Comparison of ENCODE assay signal across 27 cellular contexts in the genomic region with DNA sequence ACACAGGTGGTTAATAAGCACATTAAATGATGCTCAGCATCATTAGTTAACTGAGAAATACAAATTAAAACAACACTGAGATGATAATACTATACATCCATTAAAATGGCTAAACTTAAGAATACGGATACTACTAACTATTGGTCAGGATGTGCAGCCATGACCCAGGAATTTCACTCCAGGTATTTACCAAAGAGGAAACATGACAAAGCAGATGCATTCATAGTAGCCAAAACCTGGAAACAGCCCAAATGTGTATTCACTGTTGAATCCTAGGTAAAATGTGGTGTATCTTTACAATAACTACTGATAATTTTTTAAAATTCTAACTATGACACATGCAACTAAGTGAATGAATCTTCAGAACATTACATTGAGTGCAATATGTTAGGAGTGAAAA.
DNase-seq lines count a peak whose midpoint lies in the region; ATAC-seq, FAIRE-seq and TF ChIP-seq lines count a peak whose summit lies in the region.
"Had no signal": no experiment of that assay in that cellular context is flagged by ENCODE, and none has a peak within 500 bp of the region (broad histone marks: within the 10 kb centered on the region; RNA-seq: fewer than 3 reads in every experiment).

No MANE protein-coding gene starts in this region.

- H3K4me1 ChIP-seq in CD4-positive, CD25-positive, alpha-beta regulatory T cell (ENCODE audit: control insufficient read depth, insufficient read depth, low read length, poor library complexity, severe bottlenecking) = peaks cover 17% of the 10 kb centered on the region
- H3K4me1 ChIP-seq in Caco-2 (no peaks in the 10 kb centered on the region), BE2C (no peaks in the 10 kb centered on the region)
- H3K4me1 ChIP-seq: esophagus muscularis mucosa, Peyer's patch, right lobe of liver, upper lobe of left lung had no signal

- intact Hi-C loops in Caco-2 (cut with micrococcal nuclease; ENCODE audit: unreplicated experiment) = no loop called here

- peaks cover 29 to 58% (median 43%) of the 10 kb centered on the region in 4 donors for H3K4me1 Mint-ChIP-seq in CD4-positive, CD25-positive, alpha-beta regulatory T cell
- H3K4me1 Mint-ChIP-seq in WTC11 (peaks cover 10% of the 10 kb centered on the region), Caco-2 (ENCODE audit: low read depth, unreplicated experiment) (no peaks in the 10 kb centered on the region)

- peaks cover 95% of the 10 kb centered on the region for H3K36me3 ChIP-seq in CD4-positive, CD25-positive, alpha-beta regulatory T cell (ENCODE audit: control insufficient read depth, insufficient read depth, low read length)
- H3K36me3 ChIP-seq in Caco-2 (ENCODE audit: control insufficient read depth, insufficient read depth, low read length) (no peaks in the 10 kb centered on the region), BE2C (no peaks in the 10 kb centered on the region)
- H3K36me3 ChIP-seq: brain microvascular endothelial cell, esophagus muscularis mucosa, Peyer's patch, right lobe of liver had no signal

- H3K9me3 Mint-ChIP-seq in CD4-positive, CD25-positive, alpha-beta regulatory T cell = no peaks in the 10 kb centered on the region
- H3K9me3 Mint-ChIP-seq in WTC11 (peaks cover 5% of the 10 kb centered on the region), Caco-2 (ENCODE audit: unreplicated experiment) (no peaks in the 10 kb centered on the region)
- H3K9me3 Mint-ChIP-seq: activated B cell treated with CpG ODN at 0.5 μM for 24 hours; IgD-negative memory B cell; stimulated activated memory B cell treated with anti-CD40 and anti-IgM and Interleukin-4, amounts not matched to agents 10 μg/mL and 1 μg/mL and 100 μg/mL, for 72 hours had no signal

- H3K9me3 ChIP-seq in CD4-positive, CD25-positive, alpha-beta regulatory T cell (ENCODE audit: control insufficient read depth in 2 of 2, low read length in 2 of 2) = no peaks in the 10 kb centered on the region
- H3K9me3 ChIP-seq in Caco-2 (no peaks in the 10 kb centered on the region), BE2C (no peaks in the 10 kb centered on the region)
- H3K9me3 ChIP-seq: esophagus muscularis mucosa, Peyer's patch, right lobe of liver, upper lobe of left lung had no signal

- no peak overlapping the region for H3K4me3 ChIP-seq in CD4-positive, CD25-positive, alpha-beta regulatory T cell (ENCODE audit: low read depth, low read length)
- H3K4me3 ChIP-seq in Caco-2 (ENCODE audit: low read depth, low read length) = no peak overlapping the region
- H3K4me3 ChIP-seq in BE2C (ENCODE audit: low read depth, low read length) = no peak overlapping the region
- H3K4me3 ChIP-seq: esophagus muscularis mucosa, Peyer's patch, right lobe of liver, upper lobe of left lung had no signal

- peak overlapping the region; percentile 45 for H3K27ac ChIP-seq in CD4-positive, CD25-positive, alpha-beta regulatory T cell (ENCODE audit: insufficient read depth, low read length, poor library complexity, severe bottlenecking)
- H3K27ac ChIP-seq: brain microvascular endothelial cell, esophagus muscularis mucosa, foreskin keratinocyte, Peyer's patch, right lobe of liver, upper lobe of left lung had no signal

- TF ChIP-seq CTCF in WTC11 (IDR thresholded peaks at IDR 0.05) (no peak), Caco-2 (IDR thresholded peaks at IDR 0.05; ENCODE audit: insufficient read depth in 1 of 2, low read depth in 1 of 2, low read length in 1 of 2, severe bottlenecking in 1 of 2, unreplicated experiment in 1 of 2) (no peak), BE2C (IDR thresholded peaks at IDR 0.05; ENCODE audit: low read depth, low read length) (no peak)

- H3K27ac Mint-ChIP-seq in CD4-positive, CD25-positive, alpha-beta regulatory T cell = no peak overlapping the region
- H3K27ac Mint-ChIP-seq in WTC11 (no peak overlapping the region), Caco-2 (ENCODE audit: unreplicated experiment) (no peak overlapping the region)
- H3K27ac Mint-ChIP-seq: IgD-negative memory B cell; stimulated activated memory B cell treated with anti-CD40 and anti-IgM and Interleukin-4, amounts not matched to agents 10 μg/mL and 1 μg/mL and 100 μg/mL, for 72 hours had no signal

- CTCF ChIA-PET in WTC11 (lab: Charles Lee) = no interaction called here
- CTCF ChIA-PET in Caco-2 (lab: Charles Lee) = no interaction called here

- no peak for DNase-seq in CD4-positive, CD25-positive, alpha-beta regulatory T cell
- DNase-seq in GM19239 (ENCODE audit: insufficient read length, low spot score) (no peak), WTC11 (ENCODE audit: low spot score) (no peak), kidney tubule cell (ENCODE audit: low spot score) (peak; percentile 26), Caco-2 (no peak), BE2C (no peak)
- DNase-seq: activated B cell treated with CpG ODN at 0.5 μM for 24 hours; activated CD8-positive, alpha-beta memory T cell treated with anti-CD3 and anti-CD28 coated beads, Interleukin-2, amount 50 U/mL, for 48 hours; activated effector memory CD4-positive, alpha-beta T cell treated with anti-CD3 and anti-CD28 coated beads, Interleukin-2, amount 50 U/mL, for 16 hours; brain microvascular endothelial cell; DMS153; effector memory CD4-positive, alpha-beta T cell; left cardiac atrium; NCI-H1105; NCI-H187 treated with DMSO at 0.1 percent for 48 hours; NCI-H526; Peyer's patch; right lobe of liver; SIG-M5; stimulated activated CD4-positive, alpha-beta T cell treated with anti-CD3 and anti-CD28 coated beads, Interleukin-4, amount 100 ng/mL, for 1 hour; substantia nigra; upper lobe of left lung had no signal

- no peak for ATAC-seq in CD4-positive, CD25-positive, alpha-beta regulatory T cell (ENCODE audit: low read depth in 2 of 2)
- ATAC-seq in WTC11 (0 out of 2 replicates have a peak, but pooled peaks have one; percentile 26), GM18873 (IDR thresholded peaks at IDR 0.05; ENCODE audit: low FRiP score, unreplicated experiment) (no peak)
- ATAC-seq: foreskin keratinocyte; left cardiac atrium; right lobe of liver; stimulated activated memory B cell treated with anti-CD40 and anti-IgM and Interleukin-4, amounts not matched to agents 10 μg/mL and 1 μg/mL and 100 μg/mL, for 72 hours had no signal

- H3K36me3 Mint-ChIP-seq in CD4-positive, CD25-positive, alpha-beta regulatory T cell = peaks cover 61% of the 10 kb centered on the region
- peaks cover 4% of the 10 kb centered on the region for H3K36me3 Mint-ChIP-seq in WTC11
- no peaks in the 10 kb centered on the region for H3K36me3 Mint-ChIP-seq in Caco-2 (ENCODE audit: insufficient read depth, unreplicated experiment)

- no peaks in the 10 kb centered on the region for H3K27me3 Mint-ChIP-seq in CD4-positive, CD25-positive, alpha-beta regulatory T cell
- H3K27me3 Mint-ChIP-seq in WTC11 (ENCODE audit: low read depth) = no peaks in the 10 kb centered on the region
- peaks cover 17% of the 10 kb centered on the region for H3K27me3 Mint-ChIP-seq in Caco-2 (ENCODE audit: insufficient read depth, unreplicated experiment)
- H3K27me3 Mint-ChIP-seq: activated B cell treated with CpG ODN at 0.5 μM for 24 hours; IgD-negative memory B cell; stimulated activated memory B cell treated with anti-CD40 and anti-IgM and Interleukin-4, amounts not matched to agents 10 μg/mL and 1 μg/mL and 100 μg/mL, for 72 hours had no signal

- POLR2A ChIA-PET in WTC11 (lab: Charles Lee) = interaction anchor here (0.6 kb wide), 1 partner anchor 184 kb away, joined by 3 read pairs; no protein-coding TSS in a partner anchor
- POLR2A ChIA-PET in Caco-2 (lab: Charles Lee) = no interaction called here

- BruUV-seq in Caco-2 (replicated peaks; lab: Mats Ljungman, UMichigan) = no TSS peak

- peak; percentile 81 for FAIRE-seq in GM19239 (lab: Jason Lieb, UNC)

- no peaks in the 10 kb centered on the region for H3K27me3 ChIP-seq in CD4-positive, CD25-positive, alpha-beta regulatory T cell (ENCODE audit: control insufficient read depth, insufficient read depth, low read length)
- H3K27me3 ChIP-seq in Caco-2 (replicated peaks; ENCODE audit: control insufficient read depth, insufficient read depth, low read length) = no peaks in the 10 kb centered on the region
- no peaks in the 10 kb centered on the region for H3K27me3 ChIP-seq in BE2C
- H3K27me3 ChIP-seq: brain microvascular endothelial cell, esophagus muscularis mucosa, foreskin keratinocyte, Peyer's patch, right lobe of liver, upper lobe of left lung had no signal

- no peak overlapping the region for H3K4me3 Mint-ChIP-seq in CD4-positive, CD25-positive, alpha-beta regulatory T cell
- H3K4me3 Mint-ChIP-seq in WTC11 (no peak overlapping the region), Caco-2 (ENCODE audit: unreplicated experiment) (no peak overlapping the region)
- H3K4me3 Mint-ChIP-seq: activated B cell treated with CpG ODN at 0.5 μM for 24 hours; IgD-negative memory B cell; stimulated activated memory B cell treated with anti-CD40 and anti-IgM and Interleukin-4, amounts not matched to agents 10 μg/mL and 1 μg/mL and 100 μg/mL, for 72 hours had no signal

TF ChIP-seq in WTC11, 78 proteins besides CTCF, POLR2A, EP300 and RAD21:
- TF ChIP-seq JAZF1 (CRISPR knock-in tag; IDR thresholded peaks at IDR 0.05) = no peak
- TF ChIP-seq, protein P1, sequence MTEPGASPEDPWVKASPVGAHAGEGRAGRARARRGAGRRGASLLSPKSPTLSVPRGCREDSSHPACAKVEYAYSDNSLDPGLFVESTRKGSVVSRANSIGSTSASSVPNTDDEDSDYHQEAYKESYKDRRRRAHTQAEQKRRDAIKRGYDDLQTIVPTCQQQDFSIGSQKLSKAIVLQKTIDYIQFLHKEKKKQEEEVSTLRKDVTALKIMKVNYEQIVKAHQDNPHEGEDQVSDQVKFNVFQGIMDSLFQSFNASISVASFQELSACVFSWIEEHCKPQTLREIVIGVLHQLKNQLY (CRISPR knock-in tag; IDR thresholded peaks at IDR 0.05) = no peak
TF ChIP-seq in WTC11: peak in this region for 0.
